In genomic region chr2:70887208-70887549, GRCh38 we compare ENCODE assay signal across 10 cellular contexts. TPM values are rescaled to one million over a fixed set of nuclear protein-coding genes. Genes with fewer than 3 reads are reported as not detected.
DNase-seq lines count a peak whose midpoint lies in the region; ATAC-seq lines count a peak whose summit lies in the region.
"Had no signal": no experiment of that assay in that cellular context is flagged by ENCODE, and none has a peak within 500 bp of the region (broad histone marks: within the 10 kb centered on the region; RNA-seq: fewer than 3 reads in every experiment).

No MANE protein-coding gene starts in this region.

- H3K27ac ChIP-seq in mesodermal cell (ENCODE audit: low read depth, low read length, severe bottlenecking) = no peak overlapping the region
- H3K27ac ChIP-seq in thymus (ENCODE audit: low read depth) = no peak overlapping the region
- H3K27ac ChIP-seq: left lung had no signal

- peak overlapping the region; percentile 30 for H3K4me3 ChIP-seq in adipocyte (ENCODE audit: low read length)
- H3K4me3 ChIP-seq in mesodermal cell (ENCODE audit: extremely low read depth, insufficient read depth, low read length, poor library complexity, severe bottlenecking) = peak overlapping the region; percentile 25
- peak overlapping the region; percentile 55 for H3K4me3 ChIP-seq in thymus (ENCODE audit: low read length)

- H3K9me3 ChIP-seq in adipocyte (ENCODE audit: control insufficient read depth, low read length) (peaks cover 11% of the 10 kb centered on the region), mesodermal cell (ENCODE audit: control insufficient read depth, low read length) (no peaks in the 10 kb centered on the region), thymus (ENCODE audit: control insufficient read depth) (no peaks in the 10 kb centered on the region)
- H3K9me3 ChIP-seq: left lung had no signal

- WGBS in mesodermal cell (ENCODE audit: insufficient coverage in 2 of 2), 2 experiments = 0 to 1% methylated on average over 8 of the region's 8 CpGs
- WGBS in thymus = 7% methylated on average over 8 of the region's 8 CpGs

- H3K4me1 ChIP-seq in adipocyte (ENCODE audit: control insufficient read depth, insufficient read depth, low read length) (no peaks in the 10 kb centered on the region), mesodermal cell (ENCODE audit: control insufficient read depth, insufficient read depth, low read length, poor library complexity, severe bottlenecking) (peaks cover 14% of the 10 kb centered on the region), thymus (ENCODE audit: control insufficient read depth, insufficient read depth, low read length) (peaks cover 7% of the 10 kb centered on the region)

- no peak for ATAC-seq in HG02763 (IDR thresholded peaks at IDR 0.05; ENCODE audit: unreplicated experiment)
- no peak for ATAC-seq in GM18519 (IDR thresholded peaks at IDR 0.05; ENCODE audit: low FRiP score, unreplicated experiment)
- ATAC-seq: PC-3 had no signal

- H3K27me3 ChIP-seq in adipocyte (replicated peaks; ENCODE audit: control insufficient read depth, insufficient read depth, low read length) (peaks cover 93% of the 10 kb centered on the region), thymus (ENCODE audit: control insufficient read depth, insufficient read depth) (peaks cover 72% of the 10 kb centered on the region)

- H3K36me3 ChIP-seq in adipocyte (ENCODE audit: control insufficient read depth, insufficient read depth, low read length, severe bottlenecking) = no peaks in the 10 kb centered on the region
- no peaks in the 10 kb centered on the region for H3K36me3 ChIP-seq in mesodermal cell (ENCODE audit: control insufficient read depth, insufficient read depth, low read length)
- H3K36me3 ChIP-seq in thymus (ENCODE audit: control insufficient read depth, insufficient read depth) = no peaks in the 10 kb centered on the region
- H3K36me3 ChIP-seq: left lung had no signal

- no peak overlapping the region for H3K9ac ChIP-seq in adipocyte (ENCODE audit: low read length)

- DNase-seq in activated effector memory CD4-positive, alpha-beta T cell treated with anti-CD3 and anti-CD28 coated beads, Interleukin-2, amount 50 U/mL, for 16 hours = peak; percentile 48
- no peak for DNase-seq in activated effector memory CD4-positive, alpha-beta T cell treated with Interleukin-2 at 50 U/mL for 16 hours
- DNase-seq in adipocyte (ENCODE audit: low read depth) (no peak), inferior parietal cortex (ENCODE audit: extremely low spot score) (no peak)
- DNase-seq: PC-3 had no signal

RNA-seq across cellular contexts. Expression of gene VAX2, which starts 13.2 kb away (rescaled TPM):
- polyA plus RNA-seq in mesodermal cell (2013, experiment 1 of 2) = not detected
- polyA plus RNA-seq in mesodermal cell (2013, experiment 2 of 2) = 0.25 TPM
- polyA plus RNA-seq in thymus = 0.14 TPM

RNA-seq across cellular contexts. Expression of gene ATP6V1B1, which starts 48.5 kb away (rescaled TPM):
- not detected for polyA plus RNA-seq in mesodermal cell (2013, experiment 1 of 2)
- not detected for polyA plus RNA-seq in mesodermal cell (2013, experiment 2 of 2)
- 1.4 TPM for polyA plus RNA-seq in thymus

RNA-seq across cellular contexts. Expression of gene CD207, which starts 51.6 kb away (rescaled TPM):
- polyA plus RNA-seq in mesodermal cell (2013, experiment 1 of 2) = not detected
- polyA plus RNA-seq in mesodermal cell (2013, experiment 2 of 2) = not detected
- 2.6 TPM for polyA plus RNA-seq in thymus
